ENCODE assay signal across 18 cellular contexts in genomic region chr11:66144000-66144678, GRCh38.
"Had no signal": no experiment of that assay in that cellular context is flagged by ENCODE, and none has a peak within 500 bp of the region (broad histone marks: within the 10 kb centered on the region; RNA-seq: fewer than 3 reads in every experiment).

No MANE protein-coding gene starts in this region.

- ATAC-seq: activated T-cell treated with anti-CD3 and anti-CD28 coated beads, Interleukin-2, amount 50 U/mL, for 72 hours; effector memory CD8-positive, alpha-beta T cell; heart left ventricle; WTC11 had no signal

- H3K4me3 Mint-ChIP-seq: activated naive CD8-positive, alpha-beta T cell treated with anti-CD3 and anti-CD28 coated beads, Interleukin-2, amount 10 ng/mL, durations not matched to agents 7 days and 5 days; activated T-cell treated with anti-CD3 and anti-CD28 coated beads, Interleukin-2, amount 50 U/mL, for 72 hours; effector memory CD8-positive, alpha-beta T cell; neural crest cell; T-helper 1 cell treated with Interleukin-12 subunit alpha and Interleukin-12 subunit beta and Interleukin-4 antibody, amounts not matched to agents 30 μg/mL and 1 μg/mL, for 36 hours; WTC11 had no signal

- H3K9me3 ChIP-seq: breast epithelium, heart left ventricle had no signal

- H3K9me3 Mint-ChIP-seq: activated T-cell treated with anti-CD3 and anti-CD28 coated beads, Interleukin-2, amount 50 U/mL, for 72 hours; effector memory CD8-positive, alpha-beta T cell had no signal

- H3K4me3 ChIP-seq: breast epithelium, heart left ventricle, tibial nerve had no signal

- H3K27me3 ChIP-seq: breast epithelium, heart left ventricle, tibial nerve had no signal

- H3K4me1 ChIP-seq: breast epithelium, tibial nerve had no signal

- H3K27ac Mint-ChIP-seq: activated naive CD8-positive, alpha-beta T cell treated with anti-CD3 and anti-CD28 coated beads, Interleukin-2, amount 10 ng/mL, durations not matched to agents 7 days and 5 days; activated T-cell treated with anti-CD3 and anti-CD28 coated beads, Interleukin-2, amount 50 U/mL, for 72 hours; T-helper 1 cell treated with Interleukin-12 subunit alpha and Interleukin-12 subunit beta and Interleukin-4 antibody, amounts not matched to agents 30 μg/mL and 1 μg/mL, for 36 hours; WTC11 had no signal

- H3K36me3 ChIP-seq: breast epithelium, heart left ventricle, tibial nerve had no signal

- H3K27me3 Mint-ChIP-seq: activated naive CD8-positive, alpha-beta T cell treated with anti-CD3 and anti-CD28 coated beads, Interleukin-2, amount 10 ng/mL, durations not matched to agents 7 days and 5 days; effector memory CD8-positive, alpha-beta T cell had no signal

- DNase-seq: activated CD4-positive, alpha-beta T cell treated with anti-CD3 and anti-CD28 coated beads for 48 hours; activated CD8-positive, alpha-beta memory T cell treated with anti-CD3 and anti-CD28 coated beads, Interleukin-2, amount 50 U/mL, for 48 hours; activated gamma-delta T cell treated with Interleukin-2 at 50 U/mL for 16 hours; activated naive CD8-positive, alpha-beta T cell treated with anti-CD3 and anti-CD28 coated beads, Interleukin-2, amount 10 ng/mL, durations not matched to agents 7 days and 5 days; activated T-cell treated with anti-CD3 and anti-CD28 coated beads, Interleukin-2, amount 50 U/mL, for 72 hours; anterior cingulate cortex; dermis blood vessel endothelial cell; effector memory CD8-positive, alpha-beta T cell; heart left ventricle; mesendoderm; stimulated activated CD4-positive, alpha-beta T cell treated with anti-CD3 and anti-CD28 coated beads, Interleukin-12 subunit alpha, Interleukin-12 subunit beta, amount 100 ng/mL, for 4 hours; stimulated activated CD4-positive, alpha-beta T cell treated with anti-CD3 and anti-CD28 coated beads, Interleukin-2, amount 100 ng/mL, for 24 hours; substantia nigra had no signal

- H3K4me1 Mint-ChIP-seq: neural crest cell had no signal

- H3K27ac ChIP-seq: breast epithelium, heart left ventricle, tibial nerve had no signal
